ENCODE assay signal across 13 cellular contexts in the genomic region with DNA sequence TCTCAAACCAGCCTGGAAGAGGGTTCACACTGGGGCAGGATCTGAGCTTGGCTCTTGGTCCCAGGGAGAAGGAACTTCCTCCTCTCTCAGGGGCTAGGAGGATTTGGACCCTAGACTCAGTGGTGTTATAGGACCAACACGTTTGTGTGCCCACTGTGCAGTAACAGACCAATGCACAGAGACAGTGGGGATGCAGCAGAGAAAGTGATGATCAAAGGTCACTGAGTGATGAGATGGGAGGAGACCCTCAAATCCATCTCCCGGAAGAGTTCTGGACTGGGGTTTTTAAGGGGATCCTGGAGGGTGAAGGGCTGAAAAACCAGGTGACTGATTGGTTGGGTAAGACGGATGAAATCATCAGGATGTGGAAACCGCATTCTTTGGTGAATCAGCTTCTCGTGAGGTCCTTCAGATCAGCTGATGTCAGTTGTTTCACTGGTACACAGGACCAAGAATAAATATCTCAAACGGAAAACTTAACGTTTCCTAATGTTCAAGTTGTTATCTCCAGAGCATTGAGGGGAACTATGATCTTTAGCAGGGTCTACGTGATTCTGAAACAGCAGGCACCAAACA. TPM values are rescaled to one million over a fixed set of nuclear protein-coding genes. Genes with fewer than 3 reads are reported as not detected.
DNase-seq lines count a peak whose midpoint lies in the region; ATAC-seq and TF ChIP-seq lines count a peak whose summit lies in the region.
"Had no signal": no experiment of that assay in that cellular context is flagged by ENCODE, and none has a peak within 500 bp of the region (broad histone marks: within the 10 kb centered on the region; RNA-seq: fewer than 3 reads in every experiment).

No MANE protein-coding gene starts in this region.

- H3F3A ChIP-seq in smooth muscle cell (ENCODE audit: low read depth) = no peaks in the 10 kb centered on the region

- no peak for TF ChIP-seq CTCF in smooth muscle cell (IDR thresholded peaks at IDR 0.05; ENCODE audit: borderline replicate concordance, insufficient read depth, poor library complexity, severe bottlenecking)

- no peaks in the 10 kb centered on the region for H3K36me3 Mint-ChIP-seq in T-helper 2 cell treated with Interferon-gamma antibody and Interleukin-4, amounts not matched to agents 5 μg/mL and 100 μg/mL, for 36 hours (ENCODE audit: low read depth)
- H3K36me3 Mint-ChIP-seq in stimulated activated memory B cell treated with anti-CD40 and anti-IgM and Interleukin-4, amounts not matched to agents 10 μg/mL and 1 μg/mL and 100 μg/mL, for 72 hours = no peaks in the 10 kb centered on the region
- H3K36me3 Mint-ChIP-seq: naive thymus-derived CD8-positive, alpha-beta T cell had no signal

- H3K9me3 Mint-ChIP-seq in T-helper 2 cell treated with Interferon-gamma antibody and Interleukin-4, amounts not matched to agents 5 μg/mL and 100 μg/mL, for 36 hours = peaks cover 5% of the 10 kb centered on the region
- peaks cover 9% of the 10 kb centered on the region for H3K9me3 Mint-ChIP-seq in stimulated activated memory B cell treated with anti-CD40 and anti-IgM and Interleukin-4, amounts not matched to agents 10 μg/mL and 1 μg/mL and 100 μg/mL, for 72 hours

- no peaks in the 10 kb centered on the region for H4K20me1 ChIP-seq in smooth muscle cell (ENCODE audit: low read depth)

- peak overlapping the region; percentile 1 for H3K27ac Mint-ChIP-seq in T-helper 2 cell treated with Interferon-gamma antibody and Interleukin-4, amounts not matched to agents 5 μg/mL and 100 μg/mL, for 36 hours
- no peak overlapping the region for H3K27ac Mint-ChIP-seq in stimulated activated memory B cell treated with anti-CD40 and anti-IgM and Interleukin-4, amounts not matched to agents 10 μg/mL and 1 μg/mL and 100 μg/mL, for 72 hours
- H3K27ac Mint-ChIP-seq: naive thymus-derived CD8-positive, alpha-beta T cell had no signal

- DNase-seq in T-helper 2 cell treated with Interferon-gamma antibody and Interleukin-4, amounts not matched to agents 5 μg/mL and 100 μg/mL, for 36 hours (ENCODE audit: low spot score) = no peak
- DNase-seq in T-helper 2 cell = no peak
- peak; percentile 37 for DNase-seq in OCI-M1 (lab: John Stamatoyannopoulos, UW)
- DNase-seq in dermis blood vessel endothelial cell = peak; percentile 79
- DNase-seq in smooth muscle cell (lab: John Stamatoyannopoulos, UW; ENCODE audit: unreplicated experiment) = no peak
- no peak for DNase-seq in COLO668 (lab: John Stamatoyannopoulos, UW; ENCODE audit: unreplicated experiment)
- DNase-seq: 8988T; activated CD8-positive, alpha-beta memory T cell treated with anti-CD3 and anti-CD28 coated beads for 24 hours; caudate nucleus; naive thymus-derived CD8-positive, alpha-beta T cell; testis had no signal

- 62% methylated on average over 8 of the region's 8 CpGs for WGBS in smooth muscle cell (ENCODE audit: low lambda C conversion rate)

- no peak for ATAC-seq in GM21423 (IDR thresholded peaks at IDR 0.05; ENCODE audit: unreplicated experiment)
- no peak for ATAC-seq in stimulated activated memory B cell treated with anti-CD40 and anti-IgM and Interleukin-4, amounts not matched to agents 10 μg/mL and 1 μg/mL and 100 μg/mL, for 72 hours
- ATAC-seq: naive thymus-derived CD8-positive, alpha-beta T cell had no signal

- H3K36me3 ChIP-seq in smooth muscle cell (ENCODE audit: low read depth) = no peaks in the 10 kb centered on the region

- H3K27me3 ChIP-seq in smooth muscle cell (ENCODE audit: low read depth) = peaks cover 21% of the 10 kb centered on the region
- H3K27me3 ChIP-seq: testis had no signal

- H3K4me1 Mint-ChIP-seq in T-helper 2 cell treated with Interferon-gamma antibody and Interleukin-4, amounts not matched to agents 5 μg/mL and 100 μg/mL, for 36 hours (ENCODE audit: low read depth) = peaks cover 16% of the 10 kb centered on the region
- peaks cover 11% of the 10 kb centered on the region for H3K4me1 Mint-ChIP-seq in stimulated activated memory B cell treated with anti-CD40 and anti-IgM and Interleukin-4, amounts not matched to agents 10 μg/mL and 1 μg/mL and 100 μg/mL, for 72 hours

- H3K9me3 ChIP-seq in smooth muscle cell (replicated peaks; ENCODE audit: low read depth) = no peaks in the 10 kb centered on the region
- H3K9me3 ChIP-seq: testis had no signal

- peaks cover 2% of the 10 kb centered on the region for H3K27me3 Mint-ChIP-seq in T-helper 2 cell treated with Interferon-gamma antibody and Interleukin-4, amounts not matched to agents 5 μg/mL and 100 μg/mL, for 36 hours (ENCODE audit: low read depth)
- peaks cover 15% of the 10 kb centered on the region for H3K27me3 Mint-ChIP-seq in stimulated activated memory B cell treated with anti-CD40 and anti-IgM and Interleukin-4, amounts not matched to agents 10 μg/mL and 1 μg/mL and 100 μg/mL, for 72 hours

- H2AFZ ChIP-seq in smooth muscle cell (ENCODE audit: low read depth) = no peak overlapping the region

- H3K4me1 ChIP-seq in smooth muscle cell (ENCODE audit: low read depth) = peaks cover 9% of the 10 kb centered on the region

- no peak overlapping the region for H3K4me2 ChIP-seq in smooth muscle cell

- no peak overlapping the region for H3K4me3 Mint-ChIP-seq in T-helper 2 cell treated with Interferon-gamma antibody and Interleukin-4, amounts not matched to agents 5 μg/mL and 100 μg/mL, for 36 hours
- H3K4me3 Mint-ChIP-seq in stimulated activated memory B cell treated with anti-CD40 and anti-IgM and Interleukin-4, amounts not matched to agents 10 μg/mL and 1 μg/mL and 100 μg/mL, for 72 hours = no peak overlapping the region
- H3K4me3 Mint-ChIP-seq: naive thymus-derived CD8-positive, alpha-beta T cell had no signal

- peak overlapping the region; percentile 5 for H3K9ac ChIP-seq in smooth muscle cell (ENCODE audit: low read depth)

- peak overlapping the region; percentile 68 for H3K27ac ChIP-seq in smooth muscle cell (ENCODE audit: low read depth)
- H3K27ac ChIP-seq: testis had no signal

- peaks cover 15% of the 10 kb centered on the region for H3K79me2 ChIP-seq in smooth muscle cell (ENCODE audit: low read depth)

- H3K4me3 ChIP-seq in smooth muscle cell = no peak overlapping the region
- H3K4me3 ChIP-seq: testis had no signal

RNA-seq across cellular contexts. Expression of a gene that starts 3.3 kb away (rescaled TPM):
- total RNA-seq in dermis blood vessel endothelial cell = 20.6 and 40.4 TPM in 2 replicates
- total RNA-seq in smooth muscle cell = 22.7 and 27.9 TPM in 2 replicates
- 42.0 and 52.3 TPM in 2 replicates for polyA plus RNA-seq in smooth muscle cell

Comparison
In these comparisons a context has a peak if more than half of its experiments do, and no peak if none do; other contexts are left out.
1. DNase-seq: peak in OCI-M1 (single experiment) and dermis blood vessel endothelial cell (single experiment); none in T-helper 2 cell treated with Interferon-gamma antibody and Interleukin-4, amounts not matched to agents 5 μg/mL and 100 μg/mL, for 36 hours (single experiment), T-helper 2 cell (0 of 5), smooth muscle cell (single experiment) and COLO668 (single experiment).